Comparison of ENCODE assay signal across 1 cellular context in the genomic region with DNA sequence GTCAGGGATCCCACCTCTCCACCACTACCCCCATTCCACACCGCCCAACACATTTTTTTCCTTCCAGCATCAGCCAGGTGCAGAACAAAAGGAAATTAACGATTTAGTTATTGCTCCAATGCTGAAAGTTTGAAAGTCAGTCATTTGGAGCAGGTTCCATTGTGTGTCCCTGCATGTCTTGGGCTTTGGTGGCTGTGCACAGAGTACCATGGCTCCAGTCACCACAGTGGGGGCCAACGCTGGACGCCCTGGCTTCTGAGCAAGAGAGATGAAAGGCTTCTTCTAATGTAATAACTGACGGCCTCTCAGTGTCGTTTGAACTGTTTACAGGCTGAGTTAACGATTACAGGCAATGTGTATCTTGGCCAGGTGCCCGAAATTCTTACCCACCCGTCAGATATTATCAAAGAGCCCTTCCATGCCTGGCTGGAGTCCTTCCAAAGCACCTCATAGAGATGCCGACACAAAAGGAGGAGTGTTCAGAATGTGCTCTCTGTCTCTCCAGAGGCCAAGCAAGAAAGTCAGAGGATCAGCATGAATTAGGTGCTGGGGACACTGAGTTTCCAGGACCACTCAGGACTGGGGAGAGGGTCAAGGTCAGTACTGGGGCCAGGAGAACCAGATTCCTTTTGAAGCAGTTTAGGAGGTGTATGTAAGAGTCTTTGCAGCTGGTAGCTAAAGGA.
TF ChIP-seq lines count a peak whose summit lies in the region.

No MANE protein-coding gene starts in this region.

TF ChIP-seq in HEK293, 187 proteins besides CTCF, POLR2A, EP300 and RAD21 (continued from another document and continues in another):
- TF ChIP-seq, protein P1, sequence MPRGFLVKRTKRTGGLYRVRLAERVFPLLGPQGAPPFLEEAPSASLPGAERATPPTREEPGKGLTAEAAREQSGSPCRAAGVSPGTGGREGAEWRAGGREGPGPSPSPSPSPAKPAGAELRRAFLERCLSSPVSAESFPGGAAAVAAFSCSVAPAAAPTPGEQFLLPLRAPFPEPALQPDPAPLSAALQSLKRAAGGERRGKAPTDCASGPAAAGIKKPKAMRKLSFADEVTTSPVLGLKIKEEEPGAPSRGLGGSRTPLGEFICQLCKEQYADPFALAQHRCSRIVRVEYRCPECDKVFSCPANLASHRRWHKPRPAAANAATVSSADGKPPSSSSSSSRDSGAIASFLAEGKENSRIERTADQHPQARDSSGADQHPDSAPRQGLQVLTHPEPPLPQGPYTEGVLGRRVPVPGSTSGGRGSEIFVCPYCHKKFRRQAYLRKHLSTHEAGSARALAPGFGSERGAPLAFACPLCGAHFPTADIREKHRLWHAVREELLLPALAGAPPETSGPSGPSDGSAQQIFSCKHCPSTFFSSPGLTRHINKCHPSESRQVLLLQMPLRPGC (tag by site-specific recombination; IDR thresholded peaks at IDR 0.05): peak; percentile 96
- TF ChIP-seq ZNF169 (tag by site-specific recombination; IDR thresholded peaks at IDR 0.05) (no peak), KLF16 (tag by site-specific recombination; IDR thresholded peaks at IDR 0.05) (0 out of 2 replicates have a peak, but pooled peaks have one; percentile 34), ZEB2 (tag by site-specific recombination; IDR thresholded peaks at IDR 0.05) (peak; percentile 88), ZNF785 (tag by site-specific recombination; IDR thresholded peaks at IDR 0.05) (no peak), ZNF621 (tag by site-specific recombination; IDR thresholded peaks at IDR 0.05) (no peak), ZNF654 (tag by site-specific recombination; IDR thresholded peaks at IDR 0.05; ENCODE audit: low read depth) (no peak), ZNF76 (tag by site-specific recombination; IDR thresholded peaks at IDR 0.05; ENCODE audit: borderline replicate concordance, low read depth) (no peak), ZNF223 (tag by site-specific recombination; IDR thresholded peaks at IDR 0.05) (no peak), ZNF175 (tag by site-specific recombination; IDR thresholded peaks at IDR 0.05) (no peak), ZIC2 (tag by site-specific recombination; IDR thresholded peaks at IDR 0.05) (peak; percentile 91), ZNF16 (tag by site-specific recombination; IDR thresholded peaks at IDR 0.05; ENCODE audit: low read depth) (no peak), ZNF354C (tag by site-specific recombination; IDR thresholded peaks at IDR 0.05; ENCODE audit: borderline replicate concordance, low read depth) (no peak), ZBTB7A (tag by site-specific recombination; IDR thresholded peaks at IDR 0.05; ENCODE audit: low read depth) (no peak), MZF1 (tag by site-specific recombination; IDR thresholded peaks at IDR 0.05; ENCODE audit: borderline replicate concordance) (0 out of 2 replicates have a peak, but pooled peaks have one; percentile 42), ZNF221 (tag by site-specific recombination; IDR thresholded peaks at IDR 0.05; ENCODE audit: borderline replicate concordance) (0 out of 2 replicates have a peak, but pooled peaks have one; percentile 21), ZNF548 (tag by site-specific recombination; IDR thresholded peaks at IDR 0.05) (no peak), SP7 (tag by site-specific recombination; IDR thresholded peaks at IDR 0.05) (peak; percentile 97), ZNF416 (tag by site-specific recombination; IDR thresholded peaks at IDR 0.05) (no peak), ZNF23 (tag by site-specific recombination; IDR thresholded peaks at IDR 0.05; ENCODE audit: borderline replicate concordance) (no peak), ZNF558 (tag by site-specific recombination; IDR thresholded peaks at IDR 0.05) (peak; percentile 75; the same call in 1 of the 2 replicates), ZNF2 (tag by site-specific recombination; IDR thresholded peaks at IDR 0.05) (peak; percentile 25; the same call in 1 of the 2 replicates), ZBTB21 (tag by site-specific recombination; IDR thresholded peaks at IDR 0.05) (peak; percentile 64; the same call in 1 of the 2 replicates), REPIN1 (tag by site-specific recombination; IDR thresholded peaks at IDR 0.05; ENCODE audit: low read depth) (no peak), ZFP41 (tag by site-specific recombination; IDR thresholded peaks at IDR 0.05; ENCODE audit: borderline replicate concordance) (no peak)
- TF ChIP-seq, protein P2, sequence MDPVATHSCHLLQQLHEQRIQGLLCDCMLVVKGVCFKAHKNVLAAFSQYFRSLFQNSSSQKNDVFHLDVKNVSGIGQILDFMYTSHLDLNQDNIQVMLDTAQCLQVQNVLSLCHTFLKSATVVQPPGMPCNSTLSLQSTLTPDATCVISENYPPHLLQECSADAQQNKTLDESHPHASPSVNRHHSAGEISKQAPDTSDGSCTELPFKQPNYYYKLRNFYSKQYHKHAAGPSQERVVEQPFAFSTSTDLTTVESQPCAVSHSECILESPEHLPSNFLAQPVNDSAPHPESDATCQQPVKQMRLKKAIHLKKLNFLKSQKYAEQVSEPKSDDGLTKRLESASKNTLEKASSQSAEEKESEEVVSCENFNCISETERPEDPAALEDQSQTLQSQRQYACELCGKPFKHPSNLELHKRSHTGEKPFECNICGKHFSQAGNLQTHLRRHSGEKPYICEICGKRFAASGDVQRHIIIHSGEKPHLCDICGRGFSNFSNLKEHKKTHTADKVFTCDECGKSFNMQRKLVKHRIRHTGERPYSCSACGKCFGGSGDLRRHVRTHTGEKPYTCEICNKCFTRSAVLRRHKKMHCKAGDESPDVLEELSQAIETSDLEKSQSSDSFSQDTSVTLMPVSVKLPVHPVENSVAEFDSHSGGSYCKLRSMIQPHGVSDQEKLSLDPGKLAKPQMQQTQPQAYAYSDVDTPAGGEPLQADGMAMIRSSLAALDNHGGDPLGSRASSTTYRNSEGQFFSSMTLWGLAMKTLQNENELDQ (tag by site-specific recombination; IDR thresholded peaks at IDR 0.05; ENCODE audit: low read depth): no peak
- TF ChIP-seq, protein P3, sequence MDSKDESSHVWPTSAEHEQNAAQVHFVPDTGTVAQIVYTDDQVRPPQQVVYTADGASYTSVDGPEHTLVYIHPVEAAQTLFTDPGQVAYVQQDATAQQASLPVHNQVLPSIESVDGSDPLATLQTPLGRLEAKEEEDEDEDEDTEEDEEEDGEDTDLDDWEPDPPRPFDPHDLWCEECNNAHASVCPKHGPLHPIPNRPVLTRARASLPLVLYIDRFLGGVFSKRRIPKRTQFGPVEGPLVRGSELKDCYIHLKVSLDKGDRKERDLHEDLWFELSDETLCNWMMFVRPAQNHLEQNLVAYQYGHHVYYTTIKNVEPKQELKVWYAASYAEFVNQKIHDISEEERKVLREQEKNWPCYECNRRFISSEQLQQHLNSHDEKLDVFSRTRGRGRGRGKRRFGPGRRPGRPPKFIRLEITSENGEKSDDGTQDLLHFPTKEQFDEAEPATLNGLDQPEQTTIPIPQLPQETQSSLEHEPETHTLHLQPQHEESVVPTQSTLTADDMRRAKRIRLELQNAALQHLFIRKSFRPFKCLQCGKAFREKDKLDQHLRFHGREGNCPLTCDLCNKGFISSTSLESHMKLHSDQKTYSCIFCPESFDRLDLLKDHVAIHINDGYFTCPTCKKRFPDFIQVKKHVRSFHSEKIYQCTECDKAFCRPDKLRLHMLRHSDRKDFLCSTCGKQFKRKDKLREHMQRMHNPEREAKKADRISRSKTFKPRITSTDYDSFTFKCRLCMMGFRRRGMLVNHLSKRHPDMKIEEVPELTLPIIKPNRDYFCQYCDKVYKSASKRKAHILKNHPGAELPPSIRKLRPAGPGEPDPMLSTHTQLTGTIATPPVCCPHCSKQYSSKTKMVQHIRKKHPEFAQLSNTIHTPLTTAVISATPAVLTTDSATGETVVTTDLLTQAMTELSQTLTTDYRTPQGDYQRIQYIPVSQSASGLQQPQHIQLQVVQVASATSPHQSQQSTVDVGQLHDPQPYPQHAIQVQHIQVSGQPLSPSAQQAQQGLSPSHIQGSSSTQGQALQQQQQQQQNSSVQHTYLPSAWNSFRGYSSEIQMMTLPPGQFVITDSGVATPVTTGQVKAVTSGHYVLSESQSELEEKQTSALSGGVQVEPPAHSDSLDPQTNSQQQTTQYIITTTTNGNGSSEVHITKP (tag by site-specific recombination; IDR thresholded peaks at IDR 0.05): peak; percentile 88
- TF ChIP-seq, protein P4, sequence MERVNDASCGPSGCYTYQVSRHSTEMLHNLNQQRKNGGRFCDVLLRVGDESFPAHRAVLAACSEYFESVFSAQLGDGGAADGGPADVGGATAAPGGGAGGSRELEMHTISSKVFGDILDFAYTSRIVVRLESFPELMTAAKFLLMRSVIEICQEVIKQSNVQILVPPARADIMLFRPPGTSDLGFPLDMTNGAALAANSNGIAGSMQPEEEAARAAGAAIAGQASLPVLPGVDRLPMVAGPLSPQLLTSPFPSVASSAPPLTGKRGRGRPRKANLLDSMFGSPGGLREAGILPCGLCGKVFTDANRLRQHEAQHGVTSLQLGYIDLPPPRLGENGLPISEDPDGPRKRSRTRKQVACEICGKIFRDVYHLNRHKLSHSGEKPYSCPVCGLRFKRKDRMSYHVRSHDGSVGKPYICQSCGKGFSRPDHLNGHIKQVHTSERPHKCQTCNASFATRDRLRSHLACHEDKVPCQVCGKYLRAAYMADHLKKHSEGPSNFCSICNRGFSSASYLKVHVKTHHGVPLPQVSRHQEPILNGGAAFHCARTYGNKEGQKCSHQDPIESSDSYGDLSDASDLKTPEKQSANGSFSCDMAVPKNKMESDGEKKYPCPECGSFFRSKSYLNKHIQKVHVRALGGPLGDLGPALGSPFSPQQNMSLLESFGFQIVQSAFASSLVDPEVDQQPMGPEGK (tag by site-specific recombination; IDR thresholded peaks at IDR 0.05): peak; percentile 96
- TF ChIP-seq, protein P5, sequence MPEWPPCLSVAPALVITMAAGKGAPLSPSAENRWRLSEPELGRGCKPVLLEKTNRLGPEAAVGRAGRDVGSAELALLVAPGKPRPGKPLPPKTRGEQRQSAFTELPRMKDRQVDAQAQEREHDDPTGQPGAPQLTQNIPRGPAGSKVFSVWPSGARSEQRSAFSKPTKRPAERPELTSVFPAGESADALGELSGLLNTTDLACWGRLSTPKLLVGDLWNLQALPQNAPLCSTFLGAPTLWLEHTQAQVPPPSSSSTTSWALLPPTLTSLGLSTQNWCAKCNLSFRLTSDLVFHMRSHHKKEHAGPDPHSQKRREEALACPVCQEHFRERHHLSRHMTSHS (tag by site-specific recombination; IDR thresholded peaks at IDR 0.05): no peak
- TF ChIP-seq, protein P6, sequence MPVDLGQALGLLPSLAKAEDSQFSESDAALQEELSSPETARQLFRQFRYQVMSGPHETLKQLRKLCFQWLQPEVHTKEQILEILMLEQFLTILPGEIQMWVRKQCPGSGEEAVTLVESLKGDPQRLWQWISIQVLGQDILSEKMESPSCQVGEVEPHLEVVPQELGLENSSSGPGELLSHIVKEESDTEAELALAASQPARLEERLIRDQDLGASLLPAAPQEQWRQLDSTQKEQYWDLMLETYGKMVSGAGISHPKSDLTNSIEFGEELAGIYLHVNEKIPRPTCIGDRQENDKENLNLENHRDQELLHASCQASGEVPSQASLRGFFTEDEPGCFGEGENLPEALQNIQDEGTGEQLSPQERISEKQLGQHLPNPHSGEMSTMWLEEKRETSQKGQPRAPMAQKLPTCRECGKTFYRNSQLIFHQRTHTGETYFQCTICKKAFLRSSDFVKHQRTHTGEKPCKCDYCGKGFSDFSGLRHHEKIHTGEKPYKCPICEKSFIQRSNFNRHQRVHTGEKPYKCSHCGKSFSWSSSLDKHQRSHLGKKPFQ (tag by site-specific recombination; IDR thresholded peaks at IDR 0.05): peak; percentile 71
- TF ChIP-seq, protein P7, sequence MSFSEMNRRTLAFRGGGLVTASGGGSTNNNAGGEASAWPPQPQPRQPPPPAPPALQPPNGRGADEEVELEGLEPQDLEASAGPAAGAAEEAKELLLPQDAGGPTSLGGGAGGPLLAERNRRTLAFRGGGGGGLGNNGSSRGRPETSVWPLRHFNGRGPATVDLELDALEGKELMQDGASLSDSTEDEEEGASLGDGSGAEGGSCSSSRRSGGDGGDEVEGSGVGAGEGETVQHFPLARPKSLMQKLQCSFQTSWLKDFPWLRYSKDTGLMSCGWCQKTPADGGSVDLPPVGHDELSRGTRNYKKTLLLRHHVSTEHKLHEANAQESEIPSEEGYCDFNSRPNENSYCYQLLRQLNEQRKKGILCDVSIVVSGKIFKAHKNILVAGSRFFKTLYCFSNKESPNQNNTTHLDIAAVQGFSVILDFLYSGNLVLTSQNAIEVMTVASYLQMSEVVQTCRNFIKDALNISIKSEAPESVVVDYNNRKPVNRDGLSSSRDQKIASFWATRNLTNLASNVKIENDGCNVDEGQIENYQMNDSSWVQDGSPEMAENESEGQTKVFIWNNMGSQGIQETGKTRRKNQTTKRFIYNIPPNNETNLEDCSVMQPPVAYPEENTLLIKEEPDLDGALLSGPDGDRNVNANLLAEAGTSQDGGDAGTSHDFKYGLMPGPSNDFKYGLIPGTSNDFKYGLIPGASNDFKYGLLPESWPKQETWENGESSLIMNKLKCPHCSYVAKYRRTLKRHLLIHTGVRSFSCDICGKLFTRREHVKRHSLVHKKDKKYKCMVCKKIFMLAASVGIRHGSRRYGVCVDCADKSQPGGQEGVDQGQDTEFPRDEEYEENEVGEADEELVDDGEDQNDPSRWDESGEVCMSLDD (tag by site-specific recombination; IDR thresholded peaks at IDR 0.05): no peak
- TF ChIP-seq, protein P8, sequence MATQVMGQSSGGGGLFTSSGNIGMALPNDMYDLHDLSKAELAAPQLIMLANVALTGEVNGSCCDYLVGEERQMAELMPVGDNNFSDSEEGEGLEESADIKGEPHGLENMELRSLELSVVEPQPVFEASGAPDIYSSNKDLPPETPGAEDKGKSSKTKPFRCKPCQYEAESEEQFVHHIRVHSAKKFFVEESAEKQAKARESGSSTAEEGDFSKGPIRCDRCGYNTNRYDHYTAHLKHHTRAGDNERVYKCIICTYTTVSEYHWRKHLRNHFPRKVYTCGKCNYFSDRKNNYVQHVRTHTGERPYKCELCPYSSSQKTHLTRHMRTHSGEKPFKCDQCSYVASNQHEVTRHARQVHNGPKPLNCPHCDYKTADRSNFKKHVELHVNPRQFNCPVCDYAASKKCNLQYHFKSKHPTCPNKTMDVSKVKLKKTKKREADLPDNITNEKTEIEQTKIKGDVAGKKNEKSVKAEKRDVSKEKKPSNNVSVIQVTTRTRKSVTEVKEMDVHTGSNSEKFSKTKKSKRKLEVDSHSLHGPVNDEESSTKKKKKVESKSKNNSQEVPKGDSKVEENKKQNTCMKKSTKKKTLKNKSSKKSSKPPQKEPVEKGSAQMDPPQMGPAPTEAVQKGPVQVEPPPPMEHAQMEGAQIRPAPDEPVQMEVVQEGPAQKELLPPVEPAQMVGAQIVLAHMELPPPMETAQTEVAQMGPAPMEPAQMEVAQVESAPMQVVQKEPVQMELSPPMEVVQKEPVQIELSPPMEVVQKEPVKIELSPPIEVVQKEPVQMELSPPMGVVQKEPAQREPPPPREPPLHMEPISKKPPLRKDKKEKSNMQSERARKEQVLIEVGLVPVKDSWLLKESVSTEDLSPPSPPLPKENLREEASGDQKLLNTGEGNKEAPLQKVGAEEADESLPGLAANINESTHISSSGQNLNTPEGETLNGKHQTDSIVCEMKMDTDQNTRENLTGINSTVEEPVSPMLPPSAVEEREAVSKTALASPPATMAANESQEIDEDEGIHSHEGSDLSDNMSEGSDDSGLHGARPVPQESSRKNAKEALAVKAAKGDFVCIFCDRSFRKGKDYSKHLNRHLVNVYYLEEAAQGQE (tag by site-specific recombination; IDR thresholded peaks at IDR 0.05): peak; percentile 51; the same call in 1 of the 2 replicates
